In genomic region chr22:29308148-29308790, GRCh38 we compare ENCODE assay signal across 1 cellular context.
TF ChIP-seq lines count a peak whose summit lies in the region.

No MANE protein-coding gene starts in this region.

TF ChIP-seq in K562, 482 proteins besides CTCF, POLR2A, EP300 and RAD21:
- TF ChIP-seq CREB3 (tag; conservative IDR thresholded peaks at IDR 0.05; ENCODE audit: low read depth) (no peak), ZNF280B (CRISPR knock-in tag; IDR thresholded peaks at IDR 0.05) (no peak), RBFOX2 (IDR thresholded peaks at IDR 0.05; ENCODE audit: low read depth, low read length) (peak; percentile 10; the same call in 1 of the 2 replicates), ZFX (CRISPR knock-in tag; IDR thresholded peaks at IDR 0.05) (0 out of 2 replicates have a peak, but pooled peaks have one; percentile 3), EGR1 (conservative IDR thresholded peaks at IDR 0.05) (peak; percentile 60), HNRNPL (IDR thresholded peaks at IDR 0.05; ENCODE audit: low read depth, low read length) (peak; percentile 94; the same call in 1 of the 2 replicates)
